ENCODE assay signal across 8 cellular contexts in genomic region chr12:40691913-40692616, GRCh38. TPM values are rescaled to one million over a fixed set of nuclear protein-coding genes. Genes with fewer than 3 reads are reported as not detected.
DNase-seq lines count a peak whose midpoint lies in the region; ATAC-seq lines count a peak whose summit lies in the region.

Gene CNTN1, plus strand, starts transcription at chr12:40692439.

- DNase-seq in DMS53 (lab: John Stamatoyannopoulos, UW) (peak; percentile 95), NCI-H82 treated with DMSO at 0.1 percent for 48 hours (lab: John Stamatoyannopoulos, UW; ENCODE audit: unreplicated experiment) (peak; percentile 83), middle frontal gyrus (ENCODE audit: extremely low spot score, low spot score) (peak; percentile 69), aorta (peak; percentile 48 to 79), Kasumi-1 (lab: John Stamatoyannopoulos, UW) (no peak)

- no peak within 1 kb of the TSS for H3K27ac ChIP-seq in aorta (ENCODE audit: low read depth in 1 of 2, low read length in 2 of 2)

- H3K4me1 ChIP-seq in aorta (ENCODE audit: control insufficient read depth in 1 of 2, insufficient read depth in 2 of 2, low read length in 2 of 2): no peaks in the 10 kb centered on the region

- ATAC-seq in HG02642 (IDR thresholded peaks at IDR 0.05; ENCODE audit: poor library complexity, unreplicated experiment): peak; percentile 89
- peak; percentile 74 for ATAC-seq in esophagus mucosa
- peak; percentile 86 for ATAC-seq in aorta (ENCODE audit: low FRiP score)
- ATAC-seq in activated CD4-positive, CD25-positive, alpha-beta regulatory T cell treated with anti-CD3 and anti-CD28 coated beads, Interleukin-2, amount 50 U/mL, for 24 hours: no peak

- no peaks in the 10 kb centered on the region for H3K9me3 ChIP-seq in aorta (ENCODE audit: control insufficient read depth, low read length)

- H3K27me3 ChIP-seq in aorta (ENCODE audit: control insufficient read depth in 1 of 2, insufficient read depth in 2 of 2, low read length in 1 of 2): no peaks in the 10 kb centered on the region

- no peaks in the 10 kb centered on the region for H3K36me3 ChIP-seq in aorta (ENCODE audit: control insufficient read depth in 1 of 2, insufficient read depth in 2 of 2, low read length in 1 of 2)

- intact Hi-C loops in aorta (cut with DNase I): no loop called here

- H3K4me3 ChIP-seq in aorta (ENCODE audit: low read length in 2 of 2): peak within 1 kb of the TSS; percentile 41 to 59

- WGBS in aorta, 2 donors: 2% methylated on average over 22 of the region's 22 CpGs

RNA-seq across cellular contexts. Expression of gene CNTN1, which starts in this region (rescaled TPM):
- total RNA-seq in esophagus mucosa: 9.8 TPM
- 10 to 100 TPM in 1 of 2 donors, 1 to 10 TPM in 1; 4.8 to 23.0 TPM for total RNA-seq in aorta
- polyA plus RNA-seq in aorta: 10 to 100 TPM in 1 of 2 donors, 1 to 10 TPM in 1; 1.0 to 13.3 TPM

Comparison
In these comparisons a context has a peak if more than half of its experiments do, and no peak if none do; other contexts are left out.
1. DNase-seq: peak in DMS53 (single experiment), NCI-H82 treated with DMSO at 0.1 percent for 48 hours (single experiment), middle frontal gyrus (single experiment) and aorta (2 of 2); none in Kasumi-1 (0 of 2).
2. ATAC-seq: peak in HG02642 (single experiment), esophagus mucosa (single experiment) and aorta (single experiment); none in activated CD4-positive, CD25-positive, alpha-beta regulatory T cell treated with anti-CD3 and anti-CD28 coated beads, Interleukin-2, amount 50 U/mL, for 24 hours (0 of 2).